Comparison of ENCODE assay signal across 1 cellular context in genomic region chr12:50234347-50234746, GRCh38.
TF ChIP-seq lines count a peak whose summit lies in the region.

No MANE protein-coding gene starts in this region.

TF ChIP-seq in GM23338, 12 proteins besides CTCF, POLR2A, EP300 and RAD21 (continued from another document):
- TF ChIP-seq, protein P1, sequence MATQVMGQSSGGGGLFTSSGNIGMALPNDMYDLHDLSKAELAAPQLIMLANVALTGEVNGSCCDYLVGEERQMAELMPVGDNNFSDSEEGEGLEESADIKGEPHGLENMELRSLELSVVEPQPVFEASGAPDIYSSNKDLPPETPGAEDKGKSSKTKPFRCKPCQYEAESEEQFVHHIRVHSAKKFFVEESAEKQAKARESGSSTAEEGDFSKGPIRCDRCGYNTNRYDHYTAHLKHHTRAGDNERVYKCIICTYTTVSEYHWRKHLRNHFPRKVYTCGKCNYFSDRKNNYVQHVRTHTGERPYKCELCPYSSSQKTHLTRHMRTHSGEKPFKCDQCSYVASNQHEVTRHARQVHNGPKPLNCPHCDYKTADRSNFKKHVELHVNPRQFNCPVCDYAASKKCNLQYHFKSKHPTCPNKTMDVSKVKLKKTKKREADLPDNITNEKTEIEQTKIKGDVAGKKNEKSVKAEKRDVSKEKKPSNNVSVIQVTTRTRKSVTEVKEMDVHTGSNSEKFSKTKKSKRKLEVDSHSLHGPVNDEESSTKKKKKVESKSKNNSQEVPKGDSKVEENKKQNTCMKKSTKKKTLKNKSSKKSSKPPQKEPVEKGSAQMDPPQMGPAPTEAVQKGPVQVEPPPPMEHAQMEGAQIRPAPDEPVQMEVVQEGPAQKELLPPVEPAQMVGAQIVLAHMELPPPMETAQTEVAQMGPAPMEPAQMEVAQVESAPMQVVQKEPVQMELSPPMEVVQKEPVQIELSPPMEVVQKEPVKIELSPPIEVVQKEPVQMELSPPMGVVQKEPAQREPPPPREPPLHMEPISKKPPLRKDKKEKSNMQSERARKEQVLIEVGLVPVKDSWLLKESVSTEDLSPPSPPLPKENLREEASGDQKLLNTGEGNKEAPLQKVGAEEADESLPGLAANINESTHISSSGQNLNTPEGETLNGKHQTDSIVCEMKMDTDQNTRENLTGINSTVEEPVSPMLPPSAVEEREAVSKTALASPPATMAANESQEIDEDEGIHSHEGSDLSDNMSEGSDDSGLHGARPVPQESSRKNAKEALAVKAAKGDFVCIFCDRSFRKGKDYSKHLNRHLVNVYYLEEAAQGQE (IDR thresholded peaks at IDR 0.05; ENCODE audit: unreplicated experiment): no peak
- TF ChIP-seq POLR2AphosphoS5 (IDR thresholded peaks at IDR 0.05; ENCODE audit: low read depth) (no peak), NANOG (IDR thresholded peaks at IDR 0.05; ENCODE audit: borderline replicate concordance) (no peak), EZH2phosphoT487 (IDR thresholded peaks at IDR 0.05; ENCODE audit: unreplicated experiment) (no peak), STAT1 (IDR thresholded peaks at IDR 0.05; ENCODE audit: unreplicated experiment) (no peak), ZNF462 (CRISPR knock-in tag; IDR thresholded peaks at IDR 0.05) (no peak), ZNF114 (CRISPR knock-in tag; IDR thresholded peaks at IDR 0.05) (no peak), CREB1 (CRISPR knock-in tag; IDR thresholded peaks at IDR 0.05; ENCODE audit: low read depth) (no peak)
TF ChIP-seq in GM23338: peak in this region for 0.
